27 cellular contexts compared by ENCODE assay signal in the genomic region with DNA sequence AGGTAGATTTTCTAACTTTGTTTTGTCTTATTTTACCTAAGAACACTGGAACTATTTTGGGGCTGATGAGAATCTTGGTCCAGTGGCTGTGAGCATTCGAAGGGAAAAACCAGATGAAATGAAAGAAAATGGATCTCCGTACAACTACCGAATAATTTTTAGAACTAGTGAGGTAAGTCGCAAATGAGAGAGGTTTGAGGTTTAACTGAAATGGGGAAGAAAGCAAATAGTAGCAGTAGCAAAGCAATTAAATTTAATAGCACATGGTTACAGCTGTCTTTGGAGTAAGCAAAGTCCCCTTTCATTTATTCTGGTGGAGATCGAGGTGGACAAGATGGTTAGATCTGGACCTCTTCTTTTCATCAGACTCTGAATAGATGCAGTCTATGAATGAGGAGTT.
"Had no signal": no experiment of that assay in that cellular context is flagged by ENCODE, and none has a peak within 500 bp of the region (broad histone marks: within the 10 kb centered on the region; RNA-seq: fewer than 3 reads in every experiment).

No MANE protein-coding gene starts in this region.

- H3K9me3 ChIP-seq: esophagus muscularis mucosa, sigmoid colon, thoracic aorta had no signal

- DNase-seq: activated CD4-positive, alpha-beta T cell treated with anti-CD3 and anti-CD28 coated beads for 1 hour; activated CD4-positive, alpha-beta T cell treated with anti-CD3 and anti-CD28 coated beads, Interleukin-2, amount 50 U/mL, for 1 hour; activated CD8-positive, alpha-beta T cell treated with anti-CD3 and anti-CD28 coated beads, Interleukin-2, amount 10 ng/mL, durations not matched to agents 7 days and 5 days; activated naive CD4-positive, alpha-beta T cell treated with Interleukin-2 at 50 U/mL for 16 hours; activated naive CD8-positive, alpha-beta T cell treated with anti-CD3 and anti-CD28 coated beads, Interleukin-2, amount 10 ng/mL, durations not matched to agents 7 days and 5 days; activated T-cell treated with anti-CD3 and anti-CD28 coated beads, Interleukin-2, amount 50 U/mL, for 24 hours; amygdala; cerebellar nuclear complex; hippocampal formation; left ventricle myocardium superior; mammary epithelial cell; midbrain; natural killer cell; retina; sigmoid colon; stimulated activated CD4-positive, alpha-beta T cell treated with anti-CD3 and anti-CD28 coated beads, Interleukin-15, amount 100 ng/mL, for 24 hours; stimulated activated CD8-positive, alpha-beta memory T cell treated with anti-CD3 and anti-CD28 coated beads, Interleukin-4, amount 100 ng/mL, for 48 hours; stimulated activated naive CD4-positive, alpha-beta T cell treated with Interleukin-2 at 50 U/mL for 16 hours; T-helper 17 cell; WERI-Rb-1 had no signal

- H3K4me3 Mint-ChIP-seq: activated CD8-positive, alpha-beta T cell treated with anti-CD3 and anti-CD28 coated beads, Interleukin-2, amount 10 ng/mL, durations not matched to agents 7 days and 5 days; activated naive CD8-positive, alpha-beta T cell treated with anti-CD3 and anti-CD28 coated beads, Interleukin-2, amount 10 ng/mL, durations not matched to agents 7 days and 5 days; activated T-cell treated with anti-CD3 and anti-CD28 coated beads, Interleukin-2, amount 50 U/mL, for 24 hours; natural killer cell; T-helper 17 cell; type B pancreatic cell had no signal

- H3K9me3 Mint-ChIP-seq: activated naive CD8-positive, alpha-beta T cell treated with anti-CD3 and anti-CD28 coated beads, Interleukin-2, amount 10 ng/mL, durations not matched to agents 7 days and 5 days; activated T-cell treated with anti-CD3 and anti-CD28 coated beads, Interleukin-2, amount 50 U/mL, for 24 hours; natural killer cell; type B pancreatic cell had no signal

- FAIRE-seq: frontal cortex had no signal

- H3K36me3 ChIP-seq: thoracic aorta had no signal

- H3K4me2 ChIP-seq: smooth muscle cell had no signal

- H3K27ac ChIP-seq: coronary artery, esophagus muscularis mucosa, sigmoid colon, thoracic aorta, WERI-Rb-1 had no signal

- H3K27me3 Mint-ChIP-seq: activated naive CD8-positive, alpha-beta T cell treated with anti-CD3 and anti-CD28 coated beads, Interleukin-2, amount 10 ng/mL, durations not matched to agents 7 days and 5 days; activated T-cell treated with anti-CD3 and anti-CD28 coated beads, Interleukin-2, amount 50 U/mL, for 24 hours; progenitor cell of endocrine pancreas; T-helper 17 cell; type B pancreatic cell had no signal

- H3K4me3 ChIP-seq: coronary artery, esophagus muscularis mucosa, sigmoid colon, smooth muscle cell, thoracic aorta had no signal

- H3K27ac Mint-ChIP-seq: activated CD8-positive, alpha-beta T cell treated with anti-CD3 and anti-CD28 coated beads, Interleukin-2, amount 10 ng/mL, durations not matched to agents 7 days and 5 days; activated naive CD8-positive, alpha-beta T cell treated with anti-CD3 and anti-CD28 coated beads, Interleukin-2, amount 10 ng/mL, durations not matched to agents 7 days and 5 days; activated T-cell treated with anti-CD3 and anti-CD28 coated beads, Interleukin-2, amount 50 U/mL, for 24 hours; natural killer cell; progenitor cell of endocrine pancreas; T-helper 17 cell; type B pancreatic cell had no signal

- H3K4me1 ChIP-seq: esophagus muscularis mucosa, sigmoid colon had no signal

- ATAC-seq: activated CD8-positive, alpha-beta T cell treated with anti-CD3 and anti-CD28 coated beads, Interleukin-2, amount 10 ng/mL, durations not matched to agents 7 days and 5 days; left ventricle myocardium superior; natural killer cell; T-helper 17 cell had no signal

- H3K27me3 ChIP-seq: esophagus muscularis mucosa, sigmoid colon had no signal
